ENCODE assay signal across 16 cellular contexts in genomic region chr16:20870122-20870521, GRCh38. TPM values are rescaled to one million over a fixed set of nuclear protein-coding genes. Genes with fewer than 3 reads are reported as not detected.
DNase-seq lines count a peak whose midpoint lies in the region; ATAC-seq and TF ChIP-seq lines count a peak whose summit lies in the region.
"Had no signal": no experiment of that assay in that cellular context is flagged by ENCODE, and none has a peak within 500 bp of the region (broad histone marks: within the 10 kb centered on the region; RNA-seq: fewer than 3 reads in every experiment).

No MANE protein-coding gene starts in this region.

- H3K9ac ChIP-seq in adipocyte (ENCODE audit: low read length), result peak overlapping the region; percentile 84

- H3K4me3 ChIP-seq in adipocyte (ENCODE audit: low read length) (no peak overlapping the region), lower lobe of right lung (no peak overlapping the region), upper lobe of right lung (no peak overlapping the region)
- H3K4me3 ChIP-seq: ovary had no signal

- ATAC-seq in lower lobe of right lung (peak in 1 of 2 donors; percentile 25), upper lobe of right lung (peak; percentile 45), HG03025 (IDR thresholded peaks at IDR 0.05; ENCODE audit: low FRiP score, unreplicated experiment) (no peak), GM21360 (IDR thresholded peaks at IDR 0.05; ENCODE audit: unreplicated experiment) (no peak), HG03108 (IDR thresholded peaks at IDR 0.05; ENCODE audit: unreplicated experiment) (no peak)
- ATAC-seq: activated T-cell treated with anti-CD3 and anti-CD28 coated beads, Interleukin-2, amount 50 U/mL, for 4 hours had no signal

- TF ChIP-seq CTCF in lower lobe of right lung (IDR thresholded peaks at IDR 0.05), result no peak
- no peak for TF ChIP-seq CTCF in upper lobe of right lung (IDR thresholded peaks at IDR 0.05)

- peaks cover 9% of the 10 kb centered on the region for H3K36me3 ChIP-seq in adipocyte (ENCODE audit: control insufficient read depth, insufficient read depth, low read length, severe bottlenecking)
- H3K36me3 ChIP-seq in lower lobe of right lung, result no peaks in the 10 kb centered on the region
- no peaks in the 10 kb centered on the region for H3K36me3 ChIP-seq in upper lobe of right lung
- H3K36me3 ChIP-seq: ovary had no signal

- H3K4me1 ChIP-seq in adipocyte (ENCODE audit: control insufficient read depth, insufficient read depth, low read length) (peaks cover 99% of the 10 kb centered on the region), lower lobe of right lung (peaks cover 85% of the 10 kb centered on the region), upper lobe of right lung (peaks cover 89% of the 10 kb centered on the region)

- no peaks in the 10 kb centered on the region for H3K9me3 ChIP-seq in adipocyte (ENCODE audit: control insufficient read depth, low read length)
- H3K9me3 ChIP-seq in lower lobe of right lung, result no peaks in the 10 kb centered on the region
- H3K9me3 ChIP-seq in upper lobe of right lung, result no peaks in the 10 kb centered on the region
- H3K9me3 ChIP-seq: ovary had no signal

- intact Hi-C loops in lower lobe of right lung (cut with DNase I), result no loop called here
- intact Hi-C loops in upper lobe of right lung (cut with DNase I), result no loop called here

- DNase-seq in NCI-H82 (lab: John Stamatoyannopoulos, UW), result peak; percentile 33
- no peak for DNase-seq in NCI-H82 treated with DMSO at 0.1 percent for 48 hours (lab: John Stamatoyannopoulos, UW; ENCODE audit: unreplicated experiment)
- no peak for DNase-seq in adipocyte (ENCODE audit: low read depth)
- DNase-seq in lower lobe of right lung, result no peak
- DNase-seq in upper lobe of right lung, result no peak
- DNase-seq: 8988T; activated T-cell treated with anti-CD3 and anti-CD28 coated beads, Interleukin-2, amount 50 U/mL, for 4 hours; CD4-positive, alpha-beta T cell; NCI-H187 treated with DMSO at 0.1 percent for 48 hours; NCI-H69; ovary; Right ventricle myocardium superior; substantia nigra had no signal

- H3K27ac ChIP-seq in lower lobe of right lung (peak overlapping the region; percentile 32), upper lobe of right lung (peak overlapping the region; percentile 48)
- H3K27ac ChIP-seq: ovary had no signal

- H3K27me3 ChIP-seq in adipocyte (replicated peaks; ENCODE audit: control insufficient read depth, insufficient read depth, low read length), result no peaks in the 10 kb centered on the region
- no peaks in the 10 kb centered on the region for H3K27me3 ChIP-seq in lower lobe of right lung (ENCODE audit: low read depth)
- H3K27me3 ChIP-seq in upper lobe of right lung, result no peaks in the 10 kb centered on the region
- H3K27me3 ChIP-seq: ovary had no signal

RNA-seq across cellular contexts. Expression of gene DCUN1D3, which starts 30.0 kb away (rescaled TPM):
- total RNA-seq in lower lobe of right lung (20.7 TPM), upper lobe of right lung (28.7 TPM)

RNA-seq across cellular contexts. Expression of gene LYRM1, which starts 30.4 kb away (rescaled TPM):
- 23.3 TPM for total RNA-seq in lower lobe of right lung
- 28.9 TPM for total RNA-seq in upper lobe of right lung
